Comparison of ENCODE assay signal across 20 cellular contexts in the genomic region with DNA sequence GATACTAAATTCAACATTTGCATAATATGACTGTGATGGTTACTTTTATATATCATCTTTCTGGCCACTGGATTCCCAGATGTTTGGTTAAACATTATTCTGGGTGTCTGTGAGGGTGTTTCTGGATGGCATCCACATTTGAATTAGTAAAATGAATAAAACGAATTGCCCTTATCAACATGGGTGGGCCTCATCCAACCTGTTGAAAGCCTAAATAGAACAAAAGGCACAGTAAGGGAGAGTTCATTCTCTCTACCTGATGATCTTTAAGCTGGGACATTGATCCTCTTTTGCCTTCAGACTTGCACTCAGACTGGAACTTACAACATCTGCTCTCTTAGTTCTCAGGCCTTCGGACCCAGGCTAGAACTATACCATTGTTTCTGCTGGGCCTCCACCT. TPM values are rescaled to one million over a fixed set of nuclear protein-coding genes. Genes with fewer than 3 reads are reported as not detected.
DNase-seq lines count a peak whose midpoint lies in the region; ATAC-seq and TF ChIP-seq lines count a peak whose summit lies in the region.
"Had no signal": no experiment of that assay in that cellular context is flagged by ENCODE, and none has a peak within 500 bp of the region (broad histone marks: within the 10 kb centered on the region; RNA-seq: fewer than 3 reads in every experiment).

No MANE protein-coding gene starts in this region.

- no peaks in the 10 kb centered on the region for H3K9me3 ChIP-seq in mucosa of rectum (ENCODE audit: control insufficient read depth in 2 of 2, low read length in 2 of 2)
- H3K9me3 ChIP-seq: BLaER1 had no signal

- H3K9ac ChIP-seq in mucosa of rectum (ENCODE audit: low read depth in 1 of 2, low read length in 2 of 2) = no peak overlapping the region
- H3K9ac ChIP-seq: BLaER1 had no signal

- H3K4me3 Mint-ChIP-seq in type B pancreatic cell = no peak overlapping the region
- H3K4me3 Mint-ChIP-seq: B cell; CD4-positive, CD25-positive, alpha-beta regulatory T cell; CD8-positive, alpha-beta T cell; GM23338; H9 had no signal

- no peaks in the 10 kb centered on the region for H3K36me3 ChIP-seq in mucosa of rectum (ENCODE audit: control insufficient read depth in 2 of 2, insufficient read depth in 2 of 2, low read length in 2 of 2)
- H3K36me3 ChIP-seq: BLaER1 had no signal

- DNase-seq in NCI-H82 (lab: John Stamatoyannopoulos, UW) = peak; percentile 43
- DNase-seq in NCI-H82 treated with DMSO at 0.1 percent for 48 hours (lab: John Stamatoyannopoulos, UW; ENCODE audit: unreplicated experiment) = no peak
- DNase-seq in type B pancreatic cell (ENCODE audit: extremely low spot score, unreplicated experiment) = no peak
- DNase-seq in NCI-H345 (lab: John Stamatoyannopoulos, UW) = no peak
- DNase-seq: CD4-positive, CD25-positive, alpha-beta regulatory T cell; CD8-positive, alpha-beta T cell; DMS 273 treated with DMSO at 0.1 percent for 48 hours; DMS79; EL; GDM1; H9 had no signal

- H3K27me3 ChIP-seq in mucosa of rectum (ENCODE audit: control insufficient read depth in 2 of 2, insufficient read depth in 2 of 2, low read length in 2 of 2) = no peaks in the 10 kb centered on the region
- H3K27me3 ChIP-seq: BLaER1 had no signal

- H3K4me3 ChIP-seq in mucosa of rectum (ENCODE audit: low read length in 2 of 2) = no peak overlapping the region
- H3K4me3 ChIP-seq: BLaER1, GM12878, GM23338 had no signal

- H3K27ac Mint-ChIP-seq in type B pancreatic cell = peak overlapping the region; percentile 84
- H3K27ac Mint-ChIP-seq: B cell; CD4-positive, CD25-positive, alpha-beta regulatory T cell; CD8-positive, alpha-beta T cell; GM23338; H9 had no signal

- peaks cover 3% of the 10 kb centered on the region for H3K9me3 Mint-ChIP-seq in type B pancreatic cell
- H3K9me3 Mint-ChIP-seq: CD8-positive, alpha-beta T cell had no signal

- ATAC-seq in HG03196 (IDR thresholded peaks at IDR 0.05; ENCODE audit: unreplicated experiment) = no peak
- ATAC-seq: CD8-positive, alpha-beta T cell; GM12878; GM23338; HCT116 had no signal

- H3K4me1 Mint-ChIP-seq in type B pancreatic cell (ENCODE audit: unreplicated experiment) = peaks cover 11% of the 10 kb centered on the region
- H3K4me1 Mint-ChIP-seq: B cell; CD4-positive, CD25-positive, alpha-beta regulatory T cell; GM23338 had no signal

- peak overlapping the region; percentile 26 to 48 for H3K27ac ChIP-seq in mucosa of rectum (ENCODE audit: low read depth in 2 of 2, low read length in 2 of 2)
- H3K27ac ChIP-seq: 22Rv1, BLaER1, C4-2B had no signal

- H3K36me3 Mint-ChIP-seq in type B pancreatic cell = no peaks in the 10 kb centered on the region
- H3K36me3 Mint-ChIP-seq: CD4-positive, CD25-positive, alpha-beta regulatory T cell; CD8-positive, alpha-beta T cell had no signal

- peaks cover 5 to 12% of the 10 kb centered on the region in 2 donors for H3K4me1 ChIP-seq in mucosa of rectum (ENCODE audit: control insufficient read depth in 2 of 2, insufficient read depth in 2 of 2, low read length in 2 of 2)
- H3K4me1 ChIP-seq: BLaER1 had no signal

- no peak for TF ChIP-seq CTCF in type B pancreatic cell (conservative IDR thresholded peaks at IDR 0.05)

- no peaks in the 10 kb centered on the region for H3K27me3 Mint-ChIP-seq in type B pancreatic cell

RNA-seq across cellular contexts. Expression of a gene that starts 57.6 kb away (rescaled TPM):
- total RNA-seq in type B pancreatic cell (ENCODE audit: low replicate concordance) = 807 and 1,512 TPM in 2 replicates
